In genomic region chr1:236908669-236909068, GRCh38 we compare ENCODE assay signal across 39 cellular contexts.
"Had no signal": no experiment of that assay in that cellular context is flagged by ENCODE, and none has a peak within 500 bp of the region (broad histone marks: within the 10 kb centered on the region; RNA-seq: fewer than 3 reads in every experiment).

No MANE protein-coding gene starts in this region.

- H3K4me1 ChIP-seq: ascending aorta, body of pancreas, breast epithelium had no signal

- H3K4me3 ChIP-seq: adrenal gland, ascending aorta, body of pancreas, breast epithelium had no signal

- H3K27ac ChIP-seq: adrenal gland, ascending aorta, body of pancreas, brain microvascular endothelial cell, breast epithelium had no signal

- H3K27ac Mint-ChIP-seq: activated naive CD4-positive, alpha-beta T cell treated with anti-CD3 and anti-CD28 coated beads for 36 hours; activated naive CD4-positive, alpha-beta T cell treated with anti-CD3 and anti-CD28 coated beads, Interleukin-2, amount 10 ng/mL, durations not matched to agents 7 days and 5 days; activated naive CD4-positive, alpha-beta T cell treated with anti-CD3 and anti-CD28 coated beads, Interleukin-2, amount 50 U/mL, for 24 hours; activated naive CD4-positive, alpha-beta T cell treated with anti-CD3 and anti-CD28 coated beads, Interleukin-2, amount 50 U/mL, for 72 hours; activated naive CD8-positive, alpha-beta T cell; activated naive CD8-positive, alpha-beta T cell treated with anti-CD3 and anti-CD28 coated beads, Interleukin-2, amount 10 ng/mL, durations not matched to agents 7 days and 5 days; activated naive CD8-positive, alpha-beta T cell treated with anti-CD3 and anti-CD28 coated beads, Interleukin-2, amount 50 U/mL, for 24 hours; activated T-cell treated with anti-CD3 and anti-CD28 coated beads, Interleukin-2, amount 50 U/mL, for 24 hours; activated T-cell treated with anti-CD3 and anti-CD28 coated beads, Interleukin-2, amount 50 U/mL, for 72 hours; activated T-helper 1 cell treated with anti-CD3 and anti-CD28 coated beads, Interleukin-12 subunit alpha, Interleukin-12 subunit beta, Interleukin-2, Interleukin-4 antibody, amounts not matched to agents 30 ng/mL and 10 ng/mL and 1 ng/mL, durations not matched to agents 14 hours and 24 hours and 36 hours; activated T-helper 17 cell treated with anti-CD3 and anti-CD28 coated beads, Interleukin-2, amount 50 U/mL, for 72 hours; activated T-helper 2 cell treated with anti-CD3 and anti-CD28 coated beads, Interferon-gamma antibody, Interleukin-2, Interleukin-4, amounts not matched to agents 10 μg/mL and 5 μg/mL and 100 μg/mL, durations not matched to agents 14 hours and 24 hours and 36 hours; brain had no signal

- H3K9me3 Mint-ChIP-seq: activated naive CD4-positive, alpha-beta T cell treated with anti-CD3 and anti-CD28 coated beads, Interleukin-2, amount 10 ng/mL, durations not matched to agents 7 days and 5 days had no signal

- H3K27me3 ChIP-seq: adrenal gland, ascending aorta, body of pancreas, brain microvascular endothelial cell, breast epithelium had no signal

- H3K36me3 Mint-ChIP-seq: activated naive CD4-positive, alpha-beta T cell treated with anti-CD3 and anti-CD28 coated beads, Interleukin-2, amount 10 ng/mL, durations not matched to agents 7 days and 5 days; brain had no signal

- H3K27me3 Mint-ChIP-seq: activated naive CD4-positive, alpha-beta T cell treated with anti-CD3 and anti-CD28 coated beads, Interleukin-2, amount 10 ng/mL, durations not matched to agents 7 days and 5 days; activated naive CD4-positive, alpha-beta T cell treated with anti-CD3 and anti-CD28 coated beads, Interleukin-2, amount 50 U/mL, for 24 hours; activated naive CD8-positive, alpha-beta T cell; activated naive CD8-positive, alpha-beta T cell treated with anti-CD3 and anti-CD28 coated beads, Interleukin-2, amount 10 ng/mL, durations not matched to agents 7 days and 5 days; activated naive CD8-positive, alpha-beta T cell treated with anti-CD3 and anti-CD28 coated beads, Interleukin-2, amount 50 U/mL, for 24 hours; activated T-cell treated with anti-CD3 and anti-CD28 coated beads, Interleukin-2, amount 50 U/mL, for 24 hours; activated T-helper 17 cell treated with anti-CD3 and anti-CD28 coated beads, Interleukin-2, amount 50 U/mL, for 72 hours; brain; central memory CD8-positive, alpha-beta T cell had no signal

- DNase-seq: activated effector memory CD4-positive, alpha-beta T cell treated with anti-CD3 and anti-CD28 coated beads, Interleukin-2, amount 50 U/mL, for 16 hours; activated effector memory CD4-positive, alpha-beta T cell treated with Interleukin-2 at 50 U/mL for 16 hours; activated gamma-delta T cell; activated gamma-delta T cell treated with Interleukin-2 at 50 U/mL for 16 hours; activated naive CD4-positive, alpha-beta T cell; activated naive CD4-positive, alpha-beta T cell treated with anti-CD3 and anti-CD28 coated beads for 36 hours; activated naive CD4-positive, alpha-beta T cell treated with anti-CD3 and anti-CD28 coated beads, Interleukin-2, amount 10 ng/mL, durations not matched to agents 7 days and 5 days; activated naive CD4-positive, alpha-beta T cell treated with anti-CD3 and anti-CD28 coated beads, Interleukin-2, amount 50 U/mL, for 16 hours; activated naive CD4-positive, alpha-beta T cell treated with Interleukin-2 at 50 U/mL for 16 hours; activated naive CD8-positive, alpha-beta T cell treated with anti-CD3 and anti-CD28 coated beads, Interleukin-2, amount 10 ng/mL, durations not matched to agents 7 days and 5 days; activated naive CD8-positive, alpha-beta T cell treated with anti-CD3 and anti-CD28 coated beads, Interleukin-2, amount 50 U/mL, for 24 hours; activated T-cell treated with anti-CD3 and anti-CD28 coated beads for 4 hours; activated T-cell treated with anti-CD3 and anti-CD28 coated beads, Interleukin-2, amount 50 U/mL, for 1 hour; activated T-cell treated with anti-CD3 and anti-CD28 coated beads, Interleukin-2, amount 50 U/mL, for 24 hours; activated T-cell treated with anti-CD3 and anti-CD28 coated beads, Interleukin-2, amount 50 U/mL, for 4 hours; activated T-cell treated with anti-CD3 and anti-CD28 coated beads, Interleukin-2, amount 50 U/mL, for 48 hours; activated T-cell treated with anti-CD3 and anti-CD28 coated beads, Interleukin-2, amount 50 U/mL, for 72 hours; adrenal gland; amniotic stem cell; amygdala; anterior cingulate cortex; aorta; body of pancreas; brain microvascular endothelial cell; caudate nucleus; central memory CD4-positive, alpha-beta T cell; cerebellar nuclear complex had no signal

- H3K4me3 Mint-ChIP-seq: activated naive CD4-positive, alpha-beta T cell treated with anti-CD3 and anti-CD28 coated beads for 36 hours; activated naive CD4-positive, alpha-beta T cell treated with anti-CD3 and anti-CD28 coated beads, Interleukin-2, amount 10 ng/mL, durations not matched to agents 7 days and 5 days; activated naive CD4-positive, alpha-beta T cell treated with anti-CD3 and anti-CD28 coated beads, Interleukin-2, amount 50 U/mL, for 24 hours; activated naive CD8-positive, alpha-beta T cell; activated naive CD8-positive, alpha-beta T cell treated with anti-CD3 and anti-CD28 coated beads, Interleukin-2, amount 10 ng/mL, durations not matched to agents 7 days and 5 days; activated naive CD8-positive, alpha-beta T cell treated with anti-CD3 and anti-CD28 coated beads, Interleukin-2, amount 50 U/mL, for 24 hours; activated T-cell treated with anti-CD3 and anti-CD28 coated beads, Interleukin-2, amount 50 U/mL, for 24 hours; activated T-cell treated with anti-CD3 and anti-CD28 coated beads, Interleukin-2, amount 50 U/mL, for 4 hours; activated T-cell treated with anti-CD3 and anti-CD28 coated beads, Interleukin-2, amount 50 U/mL, for 72 hours; activated T-helper 1 cell treated with anti-CD3 and anti-CD28 coated beads, Interleukin-12 subunit alpha, Interleukin-12 subunit beta, Interleukin-2, Interleukin-4 antibody, amounts not matched to agents 30 ng/mL and 10 ng/mL and 1 ng/mL, durations not matched to agents 14 hours and 24 hours and 36 hours; activated T-helper 17 cell treated with anti-CD3 and anti-CD28 coated beads, Interleukin-2, amount 50 U/mL, for 72 hours; brain; central memory CD8-positive, alpha-beta T cell had no signal

- H3K4me1 Mint-ChIP-seq: activated naive CD4-positive, alpha-beta T cell treated with anti-CD3 and anti-CD28 coated beads, Interleukin-2, amount 10 ng/mL, durations not matched to agents 7 days and 5 days; activated naive CD8-positive, alpha-beta T cell treated with anti-CD3 and anti-CD28 coated beads, Interleukin-2, amount 10 ng/mL, durations not matched to agents 7 days and 5 days; central memory CD8-positive, alpha-beta T cell had no signal

- H3K36me3 ChIP-seq: adrenal gland, ascending aorta, brain microvascular endothelial cell, breast epithelium had no signal

- H3K9me3 ChIP-seq: adrenal gland, ascending aorta, body of pancreas had no signal

- ATAC-seq: activated naive CD4-positive, alpha-beta T cell treated with anti-CD3 and anti-CD28 coated beads, Interleukin-2, amount 50 U/mL, for 72 hours; activated naive CD8-positive, alpha-beta T cell treated with anti-CD3 and anti-CD28 coated beads, Interleukin-2, amount 50 U/mL, for 24 hours; activated T-cell treated with anti-CD3 and anti-CD28 coated beads, Interleukin-2, amount 50 U/mL, for 4 hours; activated T-cell treated with anti-CD3 and anti-CD28 coated beads, Interleukin-2, amount 50 U/mL, for 72 hours; activated T-helper 17 cell treated with anti-CD3 and anti-CD28 coated beads, Interleukin-2, amount 50 U/mL, for 72 hours; body of pancreas had no signal

- FAIRE-seq: astrocyte, bronchial epithelial cell had no signal
